Comparison of ENCODE assay signal across 8 cellular contexts in the genomic region with DNA sequence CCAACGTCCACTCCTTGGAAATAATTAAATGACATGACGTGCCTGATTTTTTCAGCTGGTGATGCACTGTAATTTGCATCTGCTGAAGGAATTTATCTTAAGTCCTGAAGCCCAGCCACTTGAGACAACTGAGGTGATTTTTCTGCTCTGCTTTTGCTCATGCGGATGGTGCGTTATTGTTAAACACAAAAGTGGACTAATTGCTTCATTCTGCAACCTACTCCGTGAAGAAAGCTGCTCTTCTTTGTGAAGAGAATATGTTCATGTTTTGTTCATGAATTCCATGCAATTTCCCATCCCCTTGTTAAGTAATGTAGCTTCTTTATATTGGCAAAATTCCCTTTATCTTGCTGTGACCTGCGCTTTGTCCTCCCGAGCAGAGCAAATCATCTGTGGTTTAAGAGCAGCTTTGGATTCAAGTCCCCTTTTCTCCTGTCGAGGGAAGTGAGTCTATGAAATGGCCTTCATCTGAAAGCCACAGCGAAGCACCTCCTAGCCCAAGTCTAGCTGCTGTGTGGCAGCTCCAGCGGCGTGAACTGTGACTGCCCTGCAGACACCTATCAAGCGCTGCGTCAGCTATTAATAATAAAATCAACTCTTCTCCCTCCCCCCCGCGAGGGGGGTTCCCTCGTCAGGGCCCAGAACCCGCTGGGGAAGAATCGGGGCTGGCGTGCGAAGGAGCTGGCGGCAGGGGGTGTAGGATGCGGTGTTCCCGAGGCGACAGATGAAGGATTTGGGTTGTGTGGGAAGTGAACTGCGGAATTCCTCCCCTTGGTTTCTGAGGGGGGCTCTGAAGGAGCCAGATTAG. TPM values are rescaled to one million over a fixed set of nuclear protein-coding genes. Genes with fewer than 3 reads are reported as not detected.
DNase-seq lines count a peak whose midpoint lies in the region; ATAC-seq and TF ChIP-seq lines count a peak whose summit lies in the region.

No MANE protein-coding gene starts in this region.

- peak overlapping the region; percentile 91 for H3K9ac ChIP-seq in adipocyte (ENCODE audit: low read length)
- H3K9ac ChIP-seq in rectal smooth muscle tissue (ENCODE audit: low read length) = peak overlapping the region; percentile 66

- H2AFZ ChIP-seq in ACC112 (ENCODE audit: low read length, unreplicated experiment) = peak overlapping the region; percentile 87
- peak overlapping the region; percentile 91 for H2AFZ ChIP-seq in hepatocyte

- DNase-seq in RPMI8226 (peak; percentile 93), adipocyte (ENCODE audit: low read depth) (peak; percentile 70), hepatocyte (ENCODE audit: low spot score) (peak; percentile 68), foreskin melanocyte (no peak)

- peaks cover 34% of the 10 kb centered on the region for H4K20me1 ChIP-seq in hepatocyte (ENCODE audit: insufficient read depth, poor library complexity, severe bottlenecking)

- H3K27ac ChIP-seq in ACC112 (ENCODE audit: low read depth, low read length) = peak overlapping the region; percentile 67; the same call in 1 of the 2 replicates
- H3K27ac ChIP-seq in hepatocyte = peak overlapping the region; percentile 92
- H3K27ac ChIP-seq in rectal smooth muscle tissue (ENCODE audit: low read depth, low read length) = peak overlapping the region; percentile 92

- H3K27me3 ChIP-seq in ACC112 (ENCODE audit: insufficient read depth, low read length) = no peaks in the 10 kb centered on the region
- no peaks in the 10 kb centered on the region for H3K27me3 ChIP-seq in adipocyte (replicated peaks; ENCODE audit: control insufficient read depth, insufficient read depth, low read length)
- H3K27me3 ChIP-seq in hepatocyte = no peaks in the 10 kb centered on the region
- H3K27me3 ChIP-seq in rectal smooth muscle tissue (ENCODE audit: control insufficient read depth, insufficient read depth, low read length) = no peaks in the 10 kb centered on the region

- H3K36me3 ChIP-seq in ACC112 (ENCODE audit: insufficient read depth, low read length) = peaks cover 26% of the 10 kb centered on the region
- H3K36me3 ChIP-seq in adipocyte (ENCODE audit: control insufficient read depth, insufficient read depth, low read length, severe bottlenecking) = peaks cover 15% of the 10 kb centered on the region
- H3K36me3 ChIP-seq in hepatocyte (replicated peaks; ENCODE audit: insufficient read depth, low read depth) = no peaks in the 10 kb centered on the region
- H3K36me3 ChIP-seq in rectal smooth muscle tissue (ENCODE audit: control insufficient read depth, insufficient read depth, low read length) = no peaks in the 10 kb centered on the region

- 15% methylated on average over 25 of the region's 25 CpGs for WGBS in hepatocyte (ENCODE audit: low lambda C conversion rate, missing lambda C conversion rate)

- H3K4me2 ChIP-seq in hepatocyte = peak overlapping the region; percentile 91

- ATAC-seq in GM18511 (IDR thresholded peaks at IDR 0.05; ENCODE audit: unreplicated experiment) (peak; percentile 19), HG03442 (IDR thresholded peaks at IDR 0.05; ENCODE audit: unreplicated experiment) (peak; percentile 2)

- H3K4me1 ChIP-seq in ACC112 (ENCODE audit: control insufficient read depth, insufficient read depth, low read length, unreplicated experiment) (peaks cover 16% of the 10 kb centered on the region), adipocyte (ENCODE audit: control insufficient read depth, insufficient read depth, low read length) (peaks cover 28% of the 10 kb centered on the region), hepatocyte (ENCODE audit: insufficient read depth) (peaks cover 29% of the 10 kb centered on the region), rectal smooth muscle tissue (ENCODE audit: control insufficient read depth, insufficient read depth, low read length) (peaks cover 11% of the 10 kb centered on the region)

- H3K9me3 ChIP-seq in adipocyte (ENCODE audit: control insufficient read depth, low read length) = no peaks in the 10 kb centered on the region
- no peaks in the 10 kb centered on the region for H3K9me3 ChIP-seq in hepatocyte (ENCODE audit: low read depth)

- no peaks in the 10 kb centered on the region for H3K9me2 ChIP-seq in hepatocyte (replicated peaks; ENCODE audit: insufficient read depth)

- no peak for TF ChIP-seq CTCF in hepatocyte (IDR thresholded peaks at IDR 0.05; ENCODE audit: poor library complexity)

- peaks cover 38% of the 10 kb centered on the region for H3K79me2 ChIP-seq in ACC112 (ENCODE audit: control insufficient read depth, insufficient read depth, low read length, unreplicated experiment)
- H3K79me2 ChIP-seq in hepatocyte = peaks cover 39% of the 10 kb centered on the region

- peak overlapping the region; percentile 89 for H3K4me3 ChIP-seq in ACC112 (ENCODE audit: low read depth, low read length)
- H3K4me3 ChIP-seq in adipocyte (ENCODE audit: low read length) = peak overlapping the region; percentile 90
- H3K4me3 ChIP-seq in hepatocyte = peak overlapping the region; percentile 82
- H3K4me3 ChIP-seq in rectal smooth muscle tissue (ENCODE audit: low read length) = peak overlapping the region; percentile 85

RNA-seq across cellular contexts. Expression of gene ATP2A2, which starts 0.9 kb away (rescaled TPM):
- 97.9 and 126 TPM in 2 replicates for total RNA-seq in hepatocyte
- 60.2 and 68.2 TPM in 2 replicates for polyA plus RNA-seq in hepatocyte
